Comparison of ENCODE assay signal across 1 cellular context in genomic region chr6:3268680-3269079, GRCh38.
TF ChIP-seq lines count a peak whose summit lies in the region.

No MANE protein-coding gene starts in this region.

TF ChIP-seq in GM23338, 12 proteins besides CTCF, POLR2A, EP300 and RAD21:
- TF ChIP-seq ZNF462 (CRISPR knock-in tag; IDR thresholded peaks at IDR 0.05) (no peak), EZH2phosphoT487 (IDR thresholded peaks at IDR 0.05; ENCODE audit: unreplicated experiment) (no peak), POLR2AphosphoS5 (IDR thresholded peaks at IDR 0.05; ENCODE audit: low read depth) (no peak)
